1 cellular context compared by ENCODE assay signal in genomic region chr7:144835668-144836544, GRCh38.
TF ChIP-seq lines count a peak whose summit lies in the region.

TPK1 (minus strand) TSS chr7:144836053; CDS start chr7:144835602, 451 bp downstream.

TF ChIP-seq in A549, 52 proteins besides CTCF, POLR2A, EP300 and RAD21 (continued from another document):
- TF ChIP-seq POLR2AphosphoS2 (conservative IDR thresholded peaks at IDR 0.05; ENCODE audit: low read length) (no peak), JUN (IDR thresholded peaks at IDR 0.05) (peak; percentile 29 to 71; a peak in 3 of 5 replicates), HES2 (IDR thresholded peaks at IDR 0.05) (no peak), SREBF2 (IDR thresholded peaks at IDR 0.05) (no peak), FOXS1 (CRISPR knock-in tag; IDR thresholded peaks at IDR 0.05) (no peak), HEYL (CRISPR knock-in tag; IDR thresholded peaks at IDR 0.05) (no peak), KDM5A (IDR thresholded peaks at IDR 0.05) (no peak), CEBPB (IDR thresholded peaks at IDR 0.05) (peak in 1 of 2 experiments; percentile 69; a peak in 2 of 4 replicates), RFX5 (IDR thresholded peaks at IDR 0.05) (0 out of 2 replicates have a peak, but pooled peaks have one; percentile 21), HOXB13 (CRISPR knock-in tag; IDR thresholded peaks at IDR 0.05; ENCODE audit: low read depth) (no peak), CBX8 (IDR thresholded peaks at IDR 0.05) (no peak), RCOR1 (IDR thresholded peaks at IDR 0.05; ENCODE audit: low read depth, low read length) (no peak), KDM1A (IDR thresholded peaks at IDR 0.05; ENCODE audit: low read depth) (no peak), GATA3 (IDR thresholded peaks at IDR 0.05; ENCODE audit: borderline replicate concordance) (peak; percentile 18; the same call in 1 of the 2 replicates), CHD4 (IDR thresholded peaks at IDR 0.05; ENCODE audit: borderline replicate concordance) (peak; percentile 92; the same call in 1 of the 2 replicates)
